ENCODE assay signal across 8 cellular contexts in the genomic region with DNA sequence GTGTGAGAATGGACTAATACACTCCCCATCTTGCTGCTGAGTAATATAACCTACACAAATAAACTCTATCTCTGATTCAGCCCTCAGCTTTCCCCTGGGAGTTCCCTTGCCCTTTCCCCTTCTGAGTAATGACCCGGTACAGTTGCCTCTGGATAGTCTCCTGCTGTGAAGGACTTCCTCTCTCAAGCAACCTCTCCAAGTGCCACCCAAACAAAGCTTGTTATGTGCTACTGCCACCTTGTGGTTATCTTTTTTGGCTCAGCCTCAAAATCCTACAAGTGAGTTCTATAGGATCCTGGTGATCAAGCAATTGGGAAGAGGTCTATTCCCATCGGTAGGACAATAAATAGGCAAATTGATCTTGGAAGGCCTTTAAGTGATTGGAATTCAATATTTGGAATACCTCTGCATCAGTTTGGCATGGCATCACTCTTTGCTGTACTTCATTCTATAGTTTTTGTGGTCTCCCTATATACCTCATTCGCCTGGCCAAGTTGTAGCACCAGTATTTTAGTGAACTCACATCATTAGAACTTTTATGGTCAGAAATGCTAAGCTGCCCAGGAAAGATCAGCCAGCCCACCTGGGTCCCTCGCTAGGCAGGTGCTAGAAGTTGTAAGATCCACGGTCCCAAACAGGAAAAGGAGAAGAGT. TPM values are rescaled to one million over a fixed set of nuclear protein-coding genes. Genes with fewer than 3 reads are reported as not detected.
DNase-seq lines count a peak whose midpoint lies in the region; ATAC-seq and TF ChIP-seq lines count a peak whose summit lies in the region.

No MANE protein-coding gene starts in this region.

- H3K4me3 ChIP-seq in iPS-18a (ENCODE audit: low read length), result no peak overlapping the region

- no peak overlapping the region for H3K27ac ChIP-seq in 22Rv1
- H3K27ac ChIP-seq in iPS-18a (ENCODE audit: low read length), result no peak overlapping the region

- CTCF ChIA-PET in GM10248 (lab: Yijun Ruan, JAX), result interaction anchor here (0.6 to 1.7 kb wide), 11 partner anchors 8 to 489 kb away, joined by 3 to 7 read pairs (median 3); no protein-coding TSS in a partner anchor

- peak; percentile 35 for DNase-seq in GM10248 (ENCODE audit: extremely low spot score)
- DNase-seq in NCI-H1092 (lab: John Stamatoyannopoulos, UW), result peak; percentile 87
- peak; percentile 64 for DNase-seq in SK-N-DZ (ENCODE audit: low spot score)
- peak; percentile 93 for DNase-seq in brain pericyte (ENCODE audit: low read depth, low spot score)
- peak; percentile 33 for DNase-seq in stimulated activated CD4-positive, alpha-beta T cell treated with anti-CD3 and anti-CD28 coated beads, Interleukin-15, amount 100 ng/mL, for 24 hours

- no peaks in the 10 kb centered on the region for H3K27me3 ChIP-seq in iPS-18a (ENCODE audit: control insufficient read depth, insufficient read depth, low read length)

- POLR2A ChIA-PET in GM10248 (lab: Yijun Ruan, JAX), result no interaction called here

- H3K36me3 ChIP-seq in iPS-18a (ENCODE audit: control insufficient read depth, low read depth, low read length), result no peaks in the 10 kb centered on the region

- ATAC-seq in HG02571 (IDR thresholded peaks at IDR 0.05; ENCODE audit: unreplicated experiment), result peak; percentile 68

- no peaks in the 10 kb centered on the region for H3K9me3 ChIP-seq in iPS-18a (ENCODE audit: control insufficient read depth, low read depth, low read length)

- peak overlapping the region; percentile 10 for H3K9ac ChIP-seq in iPS-18a (ENCODE audit: low read length)

- TF ChIP-seq CTCF in 22Rv1 (IDR thresholded peaks at IDR 0.05) (peak; percentile 61), GM10248 (IDR thresholded peaks at IDR 0.05; ENCODE audit: control extremely low read depth, extremely low read depth, low read depth, missing control alignments) (peak; percentile 40)

- H3K4me1 ChIP-seq in iPS-18a (ENCODE audit: control insufficient read depth, low read depth, low read length), result peaks cover 18% of the 10 kb centered on the region

RNA-seq across cellular contexts. Expression of gene ZCCHC13, which starts 40.1 kb away (rescaled TPM):
- polyA plus RNA-seq in SK-N-DZ (2014; cell fraction: cytosol; rRNA removed), result not detected in 2 replicates
- not detected in 2 replicates for polyA plus RNA-seq in SK-N-DZ (2014; cell fraction: nucleus; rRNA removed)

Comparison
In these comparisons a context has a peak if more than half of its experiments do, and no peak if none do; other contexts are left out.
1. DNase-seq: peak in every context shown above with its lines; median percentile 93 in brain pericyte; 87 in NCI-H1092; 64 in SK-N-DZ; 35 in GM10248; 33 in stimulated activated CD4-positive, alpha-beta T cell treated with anti-CD3 and anti-CD28 coated beads, Interleukin-15, amount 100 ng/mL, for 24 hours.